Comparison of ENCODE assay signal across 1 cellular context in the genomic region with DNA sequence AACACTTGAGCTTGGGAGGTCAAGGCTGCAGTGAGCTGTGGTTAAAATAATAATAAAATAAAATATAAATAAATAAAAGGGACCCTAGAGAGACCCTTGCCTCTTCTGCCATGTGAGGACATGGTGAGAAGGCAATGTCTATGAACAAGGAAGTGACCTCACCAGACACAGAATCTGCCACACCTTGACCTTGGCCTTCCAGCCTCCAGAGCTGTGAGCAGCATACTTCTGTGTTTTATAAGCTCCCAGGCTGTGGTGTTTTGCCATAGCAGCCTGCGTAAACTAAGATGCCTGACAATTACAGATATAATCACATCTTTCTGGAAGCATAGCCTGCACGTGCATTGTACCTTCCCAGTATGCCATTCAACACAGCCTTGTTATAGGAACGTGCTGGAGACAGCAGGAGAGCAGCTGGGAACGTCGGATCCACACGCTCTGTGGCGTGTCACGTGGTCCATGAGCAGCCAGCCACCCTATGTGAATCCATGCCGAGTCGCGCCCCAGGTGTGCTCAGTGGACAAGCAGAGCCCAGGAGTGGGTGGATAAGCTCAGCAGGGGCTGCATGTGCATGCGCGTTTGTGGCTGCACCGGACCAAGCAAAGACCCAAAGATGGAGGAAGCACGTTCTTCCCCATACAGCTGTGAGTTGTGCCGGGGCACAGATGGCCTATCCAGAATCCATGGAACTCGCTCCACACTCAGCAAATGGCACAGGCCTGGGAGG.
TF ChIP-seq lines count a peak whose summit lies in the region.

No MANE protein-coding gene starts in this region.

TF ChIP-seq in HepG2, 621 proteins besides CTCF, POLR2A, EP300 and RAD21 (continued from another document):
- TF ChIP-seq, protein P1, sequence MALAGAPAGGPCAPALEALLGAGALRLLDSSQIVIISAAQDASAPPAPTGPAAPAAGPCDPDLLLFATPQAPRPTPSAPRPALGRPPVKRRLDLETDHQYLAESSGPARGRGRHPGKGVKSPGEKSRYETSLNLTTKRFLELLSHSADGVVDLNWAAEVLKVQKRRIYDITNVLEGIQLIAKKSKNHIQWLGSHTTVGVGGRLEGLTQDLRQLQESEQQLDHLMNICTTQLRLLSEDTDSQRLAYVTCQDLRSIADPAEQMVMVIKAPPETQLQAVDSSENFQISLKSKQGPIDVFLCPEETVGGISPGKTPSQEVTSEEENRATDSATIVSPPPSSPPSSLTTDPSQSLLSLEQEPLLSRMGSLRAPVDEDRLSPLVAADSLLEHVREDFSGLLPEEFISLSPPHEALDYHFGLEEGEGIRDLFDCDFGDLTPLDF (CRISPR knock-in tag; IDR thresholded peaks at IDR 0.05), result no peak
- TF ChIP-seq ZNF598 (CRISPR knock-in tag; IDR thresholded peaks at IDR 0.05; ENCODE audit: borderline replicate concordance) (no peak), USF2 (IDR thresholded peaks at IDR 0.05; ENCODE audit: low read depth, low read length) (peak; percentile 24; the same call in 1 of the 2 replicates), USF2 (CRISPR knock-in tag; IDR thresholded peaks at IDR 0.05; ENCODE audit: borderline replicate concordance) (no peak)
